ENCODE assay signal across 8 cellular contexts in genomic region chr4:52659016-52659721, GRCh38. TPM values are rescaled to one million over a fixed set of nuclear protein-coding genes. Genes with fewer than 3 reads are reported as not detected.
A peak's percentile ranks its signal among the peaks of the same experiment; 100 is the strongest.
DNase-seq lines count a peak whose midpoint lies in the region; ATAC-seq lines count a peak whose summit lies in the region.

Gene USP46 (minus strand): TSS chr4:52659301. CDS start chr4:52659150, 151 bp downstream.

- peaks cover 4% of the 10 kb centered on the region for H3K9me3 Mint-ChIP-seq in activated CD4-positive, alpha-beta memory T cell treated with anti-CD3 and anti-CD28 coated beads, Interleukin-2, amount 10 ng/mL, durations not matched to agents 7 days and 5 days

- H3K27me3 Mint-ChIP-seq in activated CD4-positive, alpha-beta memory T cell treated with anti-CD3 and anti-CD28 coated beads, Interleukin-2, amount 10 ng/mL, durations not matched to agents 7 days and 5 days: no peaks in the 10 kb centered on the region

- peaks cover 28% of the 10 kb centered on the region for H3K4me1 Mint-ChIP-seq in activated CD4-positive, alpha-beta memory T cell treated with anti-CD3 and anti-CD28 coated beads, Interleukin-2, amount 10 ng/mL, durations not matched to agents 7 days and 5 days

- CTCF ChIA-PET in activated CD4-positive, alpha-beta memory T cell treated with anti-CD3 and anti-CD28 coated beads, Interleukin-2, amount 10 ng/mL, durations not matched to agents 7 days and 5 days (lab: Charles Lee): interaction anchor here (1.1 to 2.0 kb wide), 3 partner anchors 8 to 71 kb away, joined by 3 to 10 read pairs (median 7); no protein-coding TSS in a partner anchor

- peak within 1 kb of the TSS; percentile 61 for H3K27ac ChIP-seq in effector memory CD4-positive, alpha-beta T cell (ENCODE audit: insufficient read depth, low read length, poor library complexity, severe bottlenecking)

- DNase-seq in Ammon's horn (ENCODE audit: low spot score) (peak; percentile 79), NCI-H510A (lab: John Stamatoyannopoulos, UW) (peak; percentile 61), lung microvascular endothelial cell (ENCODE audit: low read depth in 2 of 2) (peak; percentile 80 to 81)
- DNase-seq in activated CD4-positive, alpha-beta memory T cell treated with anti-CD3 and anti-CD28 coated beads, Interleukin-2, amount 10 ng/mL, durations not matched to agents 7 days and 5 days: peak; percentile 62
- peak; percentile 23 to 33 (median 31) for DNase-seq in effector memory CD4-positive, alpha-beta T cell
- peak in 2 of 3 donors; percentile 19 to 50 for DNase-seq in stimulated activated CD4-positive, alpha-beta T cell treated with anti-CD3 and anti-CD28 coated beads, TNF-alpha, amount 100 ng/mL, for 48 hours (ENCODE audit: low read depth in 3 of 3)

- peak within 1 kb of the TSS; percentile 67 for H3K27ac Mint-ChIP-seq in activated CD4-positive, alpha-beta memory T cell treated with anti-CD3 and anti-CD28 coated beads, Interleukin-2, amount 10 ng/mL, durations not matched to agents 7 days and 5 days

- no peaks in the 10 kb centered on the region for H3K27me3 ChIP-seq in effector memory CD4-positive, alpha-beta T cell (replicated peaks; ENCODE audit: control insufficient read depth, insufficient read depth, low read length, poor library complexity, severe bottlenecking)

- peak within 1 kb of the TSS; percentile 92 for H3K4me3 ChIP-seq in effector memory CD4-positive, alpha-beta T cell (ENCODE audit: insufficient read depth, low read depth, low read length, poor library complexity, severe bottlenecking)

- no peaks in the 10 kb centered on the region for H3K9me3 ChIP-seq in effector memory CD4-positive, alpha-beta T cell (ENCODE audit: control insufficient read depth, low read length)

- H3K4me1 ChIP-seq in effector memory CD4-positive, alpha-beta T cell (ENCODE audit: control insufficient read depth, insufficient read depth, low read length, poor library complexity, severe bottlenecking): peaks cover 12% of the 10 kb centered on the region

- POLR2A ChIA-PET in activated CD4-positive, alpha-beta memory T cell treated with anti-CD3 and anti-CD28 coated beads, Interleukin-2, amount 10 ng/mL, durations not matched to agents 7 days and 5 days (lab: Charles Lee): interaction anchor here (0.7 to 3.1 kb wide), 7 partner anchors 10 to 114 kb away, joined by 3 to 61 read pairs (median 5); no protein-coding TSS in a partner anchor

- ATAC-seq in GM18867 (IDR thresholded peaks at IDR 0.05; ENCODE audit: unreplicated experiment) (peak; percentile 92), HG03066 (IDR thresholded peaks at IDR 0.05; ENCODE audit: low read depth, unreplicated experiment) (peak; percentile 83)

- no peaks in the 10 kb centered on the region for H3K36me3 ChIP-seq in effector memory CD4-positive, alpha-beta T cell (ENCODE audit: control insufficient read depth, insufficient read depth, low read length)

- peaks cover 41% of the 10 kb centered on the region for H3K36me3 Mint-ChIP-seq in activated CD4-positive, alpha-beta memory T cell treated with anti-CD3 and anti-CD28 coated beads, Interleukin-2, amount 10 ng/mL, durations not matched to agents 7 days and 5 days (ENCODE audit: low read depth)

- H3K4me3 Mint-ChIP-seq in activated CD4-positive, alpha-beta memory T cell treated with anti-CD3 and anti-CD28 coated beads, Interleukin-2, amount 10 ng/mL, durations not matched to agents 7 days and 5 days: peak within 1 kb of the TSS; percentile 77

RNA-seq across cellular contexts. Expression of gene USP46, which starts in this region (rescaled TPM):
- 10 to 100 TPM; 13.1 to 15.0 TPM for total RNA-seq in activated CD4-positive, alpha-beta memory T cell treated with anti-CD3 and anti-CD28 coated beads, Interleukin-2, amount 10 ng/mL, durations not matched to agents 7 days and 5 days
- 7.2 and 7.9 TPM in 2 replicates for total RNA-seq in lung microvascular endothelial cell

Comparison
In these comparisons a context has a peak if more than half of its experiments do, and no peak if none do; other contexts are left out.
1. Peak in every context shown above with its lines: DNase-seq, ATAC-seq, H3K4me3 ChIP-seq and H3K27ac ChIP-seq.